In genomic region chr3:43001556-43002121, GRCh38 we compare ENCODE assay signal across 14 cellular contexts. TPM values are rescaled to one million over a fixed set of nuclear protein-coding genes. Genes with fewer than 3 reads are reported as not detected.
DNase-seq lines count a peak whose midpoint lies in the region; ATAC-seq and TF ChIP-seq lines count a peak whose summit lies in the region.
"Had no signal": no experiment of that assay in that cellular context is flagged by ENCODE, and none has a peak within 500 bp of the region (broad histone marks: within the 10 kb centered on the region; RNA-seq: fewer than 3 reads in every experiment).

No MANE protein-coding gene starts in this region.

- TF ChIP-seq CTCF in adrenal gland (IDR thresholded peaks at IDR 0.05): no peak
- no peak for TF ChIP-seq CTCF in fibroblast of the aortic adventitia (IDR thresholded peaks at IDR 0.05; ENCODE audit: insufficient read depth, low read length)
- no peak for TF ChIP-seq CTCF in neural progenitor cell (IDR thresholded peaks at IDR 0.05)
- no peak for TF ChIP-seq CTCF in thoracic aorta (IDR thresholded peaks at IDR 0.05)

- no peak for TF ChIP-seq POLR2A in adrenal gland (IDR thresholded peaks at IDR 0.05)

- no peaks in the 10 kb centered on the region for H3K36me3 Mint-ChIP-seq in neural progenitor cell
- H3K36me3 Mint-ChIP-seq: stimulated activated naive B cell treated with anti-CD40 and anti-IgM and Interleukin-4, amounts not matched to agents 10 μg/mL and 1 μg/mL and 100 μg/mL, for 72 hours had no signal

- H2AFZ ChIP-seq in neural progenitor cell (replicated peaks): no peak overlapping the region

- no peaks in the 10 kb centered on the region for H4K20me1 ChIP-seq in neural progenitor cell (ENCODE audit: low read depth)

- peaks cover 4% of the 10 kb centered on the region for H3K4me1 Mint-ChIP-seq in neural progenitor cell
- H3K4me1 Mint-ChIP-seq: stimulated activated naive B cell treated with anti-CD40 and anti-IgM and Interleukin-4, amounts not matched to agents 10 μg/mL and 1 μg/mL and 100 μg/mL, for 72 hours had no signal

- peaks cover 2% of the 10 kb centered on the region for H3K27me3 Mint-ChIP-seq in neural progenitor cell (ENCODE audit: insufficient read depth, low read depth)
- H3K27me3 Mint-ChIP-seq: naive thymus-derived CD4-positive, alpha-beta T cell; stimulated activated naive B cell treated with anti-CD40 and anti-IgM and Interleukin-4, amounts not matched to agents 10 μg/mL and 1 μg/mL and 100 μg/mL, for 72 hours had no signal

- H3K27me3 ChIP-seq in adrenal gland: no peaks in the 10 kb centered on the region
- H3K27me3 ChIP-seq in neural progenitor cell: no peaks in the 10 kb centered on the region
- H3K27me3 ChIP-seq in thoracic aorta (replicated peaks; ENCODE audit: insufficient read depth): no peaks in the 10 kb centered on the region
- H3K27me3 ChIP-seq: BE2C had no signal

- DNase-seq in adrenal gland (no peak), fibroblast of the aortic adventitia (ENCODE audit: low read depth) (peak; percentile 10), neural progenitor cell (ENCODE audit: low spot score) (no peak), thoracic aorta (ENCODE audit: low spot score) (no peak), posterior vena cava (ENCODE audit: low spot score) (no peak), NCI-H345 treated with DMSO at 0.1 percent for 48 hours (lab: John Stamatoyannopoulos, UW; ENCODE audit: unreplicated experiment) (no peak)
- DNase-seq: activated CD8-positive, alpha-beta T cell treated with anti-CD3 and anti-CD28 coated beads, Interleukin-2, amount 10 ng/mL, durations not matched to agents 7 days and 5 days; BE2C; naive thymus-derived CD4-positive, alpha-beta T cell; NCI-H2029 treated with DMSO at 0.1 percent for 48 hours; NCI-H82; stimulated activated naive B cell treated with anti-CD40 and anti-IgM and Interleukin-4, amounts not matched to agents 10 μg/mL and 1 μg/mL and 100 μg/mL, for 72 hours had no signal

- ATAC-seq in thoracic aorta (ENCODE audit: insufficient number of reproducible peaks, low FRiP score, low read depth): no peak
- no peak for ATAC-seq in HG03571 (IDR thresholded peaks at IDR 0.05; ENCODE audit: unreplicated experiment)
- no peak for ATAC-seq in HG02852 (IDR thresholded peaks at IDR 0.05; ENCODE audit: unreplicated experiment)
- ATAC-seq: activated CD8-positive, alpha-beta T cell treated with anti-CD3 and anti-CD28 coated beads, Interleukin-2, amount 10 ng/mL, durations not matched to agents 7 days and 5 days; naive thymus-derived CD4-positive, alpha-beta T cell; stimulated activated naive B cell treated with anti-CD40 and anti-IgM and Interleukin-4, amounts not matched to agents 10 μg/mL and 1 μg/mL and 100 μg/mL, for 72 hours had no signal

- H3K4me1 ChIP-seq in adrenal gland (replicated peaks in 1 of 2) (peaks cover 0 to 22% of the 10 kb centered on the region in 2 donors), neural progenitor cell (no peaks in the 10 kb centered on the region), thoracic aorta (ENCODE audit: control insufficient read depth in 1 of 2, low read depth in 2 of 2) (peaks cover 27 to 64% of the 10 kb centered on the region in 2 donors)
- H3K4me1 ChIP-seq: BE2C had no signal

- H3K36me3 ChIP-seq in adrenal gland (replicated peaks in 1 of 2): no peaks in the 10 kb centered on the region
- no peaks in the 10 kb centered on the region for H3K36me3 ChIP-seq in neural progenitor cell
- no peaks in the 10 kb centered on the region for H3K36me3 ChIP-seq in thoracic aorta
- H3K36me3 ChIP-seq: BE2C had no signal

- H3F3A ChIP-seq in neural progenitor cell (ENCODE audit: low read depth): no peaks in the 10 kb centered on the region

- H3K9me3 ChIP-seq in adrenal gland (replicated peaks in 1 of 3) (no peaks in the 10 kb centered on the region), neural progenitor cell (ENCODE audit: low read depth) (no peaks in the 10 kb centered on the region), thoracic aorta (no peaks in the 10 kb centered on the region)
- H3K9me3 ChIP-seq: BE2C had no signal

- 65 to 75% (median 74%) methylated on average over 5 of the region's 5 CpGs for WGBS in adrenal gland, 4 donors

- H3K4me3 ChIP-seq in adrenal gland (no peak overlapping the region), fibroblast of the aortic adventitia (ENCODE audit: low read depth, low read length) (no peak overlapping the region), neural progenitor cell (no peak overlapping the region), thoracic aorta (peak overlapping the region; percentile 41)

- H3K9ac ChIP-seq in neural progenitor cell: no peak overlapping the region

- H3K4me3 Mint-ChIP-seq in neural progenitor cell: no peak overlapping the region
- H3K4me3 Mint-ChIP-seq: activated CD8-positive, alpha-beta T cell treated with anti-CD3 and anti-CD28 coated beads, Interleukin-2, amount 10 ng/mL, durations not matched to agents 7 days and 5 days; naive thymus-derived CD4-positive, alpha-beta T cell; stimulated activated naive B cell treated with anti-CD40 and anti-IgM and Interleukin-4, amounts not matched to agents 10 μg/mL and 1 μg/mL and 100 μg/mL, for 72 hours had no signal

- no peak overlapping the region for H3K4me2 ChIP-seq in neural progenitor cell

- H3K27ac ChIP-seq in adrenal gland: peak overlapping the region in 3 of 5 donors; percentile 16 to 81 (median 76)
- no peak overlapping the region for H3K27ac ChIP-seq in neural progenitor cell
- peak overlapping the region; percentile 64 to 68 for H3K27ac ChIP-seq in thoracic aorta

- no peaks in the 10 kb centered on the region for H3K9me3 Mint-ChIP-seq in neural progenitor cell
- H3K9me3 Mint-ChIP-seq: naive thymus-derived CD4-positive, alpha-beta T cell; stimulated activated naive B cell treated with anti-CD40 and anti-IgM and Interleukin-4, amounts not matched to agents 10 μg/mL and 1 μg/mL and 100 μg/mL, for 72 hours had no signal

- H3K79me2 ChIP-seq in neural progenitor cell (ENCODE audit: low read depth): no peaks in the 10 kb centered on the region

- H3K27ac Mint-ChIP-seq in neural progenitor cell: peak overlapping the region; percentile 37
- H3K27ac Mint-ChIP-seq: activated CD8-positive, alpha-beta T cell treated with anti-CD3 and anti-CD28 coated beads, Interleukin-2, amount 10 ng/mL, durations not matched to agents 7 days and 5 days; naive thymus-derived CD4-positive, alpha-beta T cell; stimulated activated naive B cell treated with anti-CD40 and anti-IgM and Interleukin-4, amounts not matched to agents 10 μg/mL and 1 μg/mL and 100 μg/mL, for 72 hours had no signal

- intact Hi-C loops in adrenal gland (cut with DNase I) (no loop called here), posterior vena cava (cut with DNase I) (no loop called here)

RNA-seq across cellular contexts. Expression of gene GASK1A, which starts 22.5 kb away (rescaled TPM):
- total RNA-seq in adrenal gland (10 to 100 TPM in 2 of 8 donors, 1 to 10 TPM in 6; 2.9 to 15.5 (median 6.6) TPM), fibroblast of the aortic adventitia (ENCODE audit: low replicate concordance) (0.63 and 0.82 TPM in 2 replicates), neural progenitor cell (ENCODE audit: low replicate concordance) (3.9 and 10.3 TPM in 2 replicates), thoracic aorta (10 to 100 TPM; 10.2 to 37.3 TPM), posterior vena cava (10 to 100 TPM; 35.0 to 80.1 TPM)
- polyA plus RNA-seq in adrenal gland: 1 to 10 TPM; 1.5 to 2.4 (median 2.3) TPM
- total RNA-seq: activated CD8-positive, alpha-beta T cell treated with anti-CD3 and anti-CD28 coated beads, Interleukin-2, amount 10 ng/mL, durations not matched to agents 7 days and 5 days had no signal
